ENCODE assay signal across 8 cellular contexts in the genomic region with DNA sequence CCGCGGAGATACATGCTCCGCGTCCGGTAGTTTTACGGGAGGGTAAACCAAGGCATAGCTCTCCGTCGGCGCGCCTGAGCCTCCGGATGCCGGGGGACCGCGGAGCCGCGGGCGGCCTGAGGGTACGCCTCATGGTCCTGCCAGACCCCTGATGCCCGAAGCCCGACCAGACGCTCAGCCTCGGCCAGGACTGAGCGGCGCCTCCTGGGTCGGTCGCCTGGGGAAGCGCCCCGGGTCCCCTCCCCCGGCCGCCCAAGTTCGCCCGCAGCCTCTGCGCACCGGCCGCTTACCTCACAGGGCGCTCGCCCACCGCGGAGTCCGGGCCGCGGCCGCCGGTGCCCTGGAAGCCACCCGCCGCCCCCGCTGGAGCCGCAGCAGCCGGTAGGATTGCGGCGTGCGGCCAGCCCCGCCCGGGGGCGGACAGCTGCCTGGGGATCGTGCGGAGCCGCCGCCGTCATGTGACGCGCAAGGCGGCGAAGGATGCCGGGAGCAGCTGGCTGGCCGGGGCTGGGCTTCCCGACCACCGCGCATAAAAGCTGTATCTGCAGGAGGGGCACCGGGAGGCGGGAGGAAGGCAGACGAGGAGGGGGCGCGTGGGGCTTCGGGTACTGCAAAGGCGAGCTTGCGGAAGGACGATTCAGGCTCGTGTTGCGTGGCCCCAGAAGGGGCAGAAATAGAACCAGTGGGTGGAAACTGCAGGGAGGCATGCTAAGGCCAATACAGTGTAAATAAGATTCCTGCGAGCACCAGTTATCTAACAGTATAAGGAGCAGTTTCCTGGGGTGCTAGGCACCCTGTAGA. TPM values are rescaled to one million over a fixed set of nuclear protein-coding genes. Genes with fewer than 3 reads are reported as not detected.
DNase-seq lines count a peak whose midpoint lies in the region; ATAC-seq, FAIRE-seq and TF ChIP-seq lines count a peak whose summit lies in the region.

A gene with protein sequence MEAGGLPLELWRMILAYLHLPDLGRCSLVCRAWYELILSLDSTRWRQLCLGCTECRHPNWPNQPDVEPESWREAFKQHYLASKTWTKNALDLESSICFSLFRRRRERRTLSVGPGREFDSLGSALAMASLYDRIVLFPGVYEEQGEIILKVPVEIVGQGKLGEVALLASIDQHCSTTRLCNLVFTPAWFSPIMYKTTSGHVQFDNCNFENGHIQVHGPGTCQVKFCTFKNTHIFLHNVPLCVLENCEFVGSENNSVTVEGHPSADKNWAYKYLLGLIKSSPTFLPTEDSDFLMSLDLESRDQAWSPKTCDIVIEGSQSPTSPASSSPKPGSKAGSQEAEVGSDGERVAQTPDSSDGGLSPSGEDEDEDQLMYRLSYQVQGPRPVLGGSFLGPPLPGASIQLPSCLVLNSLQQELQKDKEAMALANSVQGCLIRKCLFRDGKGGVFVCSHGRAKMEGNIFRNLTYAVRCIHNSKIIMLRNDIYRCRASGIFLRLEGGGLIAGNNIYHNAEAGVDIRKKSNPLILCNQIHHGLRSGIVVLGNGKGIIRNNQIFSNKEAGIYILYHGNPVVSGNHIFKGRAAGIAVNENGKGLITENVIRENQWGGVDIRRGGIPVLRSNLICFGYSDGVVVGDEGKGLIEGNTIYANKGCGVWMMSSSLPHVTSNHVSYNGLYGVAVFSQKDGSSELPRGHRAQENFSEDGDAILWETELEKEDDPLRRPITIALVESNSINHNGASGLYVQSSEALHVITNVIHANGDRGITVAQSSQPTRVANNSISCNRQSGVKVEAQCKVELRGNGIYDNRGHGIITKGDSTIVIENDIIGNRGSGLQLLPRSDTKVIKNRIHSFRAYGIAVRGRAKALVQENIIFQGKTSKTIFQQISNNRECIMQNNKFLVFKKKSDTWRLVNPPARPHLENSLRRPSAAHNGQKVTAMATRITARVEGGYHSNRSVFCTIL (minus strand): TSS at position 460 of the 801 bp plus-strand sequence. CDS start 34,612 bp downstream, outside the sequence.

- H3K9me3 ChIP-seq in GM12878 (replicated peaks; ENCODE audit: control insufficient read depth, insufficient read depth, low read length) (no peaks in the 10 kb centered on the region), hepatocyte (ENCODE audit: low read depth) (no peaks in the 10 kb centered on the region), psoas muscle (no peaks in the 10 kb centered on the region)

- SMC1A ChIA-PET in GM12878 (lab: Charles Lee; ENCODE audit: uncharacterized antibody, unreplicated experiment) = interaction anchor here (1.1 to 8.1 kb wide), 8 partner anchors 10 to 94 kb away, joined by 3 to 60 read pairs (median 7); a partner anchor contains a TSS

- peaks cover 5% of the 10 kb centered on the region for H3K4me1 ChIP-seq in GM12878 (ENCODE audit: control insufficient read depth, insufficient read depth, low read length)
- H3K4me1 ChIP-seq in hepatocyte (ENCODE audit: insufficient read depth) = peaks cover 11% of the 10 kb centered on the region
- H3K4me1 ChIP-seq in psoas muscle = peaks cover 39% of the 10 kb centered on the region

- RAD21 ChIA-PET in GM12878 (lab: Charles Lee; ENCODE audit: unreplicated experiment) = interaction anchor here (0.9 to 4.1 kb wide), 5 partner anchors 10 to 340 kb away, joined by 3 to 27 read pairs (median 18); a partner anchor contains a TSS

- peak within 1 kb of the TSS; percentile 78 for H2AFZ ChIP-seq in GM12878 (ENCODE audit: control insufficient read depth, low read depth, low read length)
- peak within 1 kb of the TSS; percentile 85 for H2AFZ ChIP-seq in hepatocyte

- peak; percentile 50 for DNase-seq in DMS79 treated with DMSO at 0.1 percent for 48 hours (lab: John Stamatoyannopoulos, UW)
- peak in 27 of 34 experiments; percentile 4 to 41 (median 15) for DNase-seq in T-cell
- no peak for DNase-seq in GM12878 (ENCODE audit: low read depth, low spot score)
- DNase-seq in hepatocyte (ENCODE audit: low spot score) = peak; percentile 91
- DNase-seq in psoas muscle = peak; percentile 85 to 87
- DNase-seq in NK-92 (lab: John Stamatoyannopoulos, UW; ENCODE audit: unreplicated experiment) = no peak

- H4K20me1 ChIP-seq in GM12878 (ENCODE audit: control insufficient read depth, insufficient read depth) = no peaks in the 10 kb centered on the region
- no peaks in the 10 kb centered on the region for H4K20me1 ChIP-seq in hepatocyte (ENCODE audit: insufficient read depth, poor library complexity, severe bottlenecking)

- 2% methylated on average over 42 of the region's 81 CpGs for WGBS in GM12878 (ENCODE audit: insufficient coverage, insufficient replicate concordance, low lambda C conversion rate, missing lambda C conversion rate)
- WGBS in hepatocyte (ENCODE audit: low lambda C conversion rate, missing lambda C conversion rate) = under 1% methylated on average over 69 of the region's 81 CpGs
- 1% methylated on average over 70 to 81 of the region's 81 CpGs for WGBS in psoas muscle, 3 donors

- peak; percentile 38 for FAIRE-seq in GM12878 (lab: Jason Lieb, UNC)

- BruUV-seq in GM12878 (replicated peaks; lab: Mats Ljungman, UMichigan) = no TSS peak

- TF ChIP-seq EP300 in Ishikawa (IDR thresholded peaks at IDR 0.05; ENCODE audit: borderline replicate concordance) = no peak
- TF ChIP-seq EP300 in GM12878 (IDR thresholded peaks at IDR 0.05; ENCODE audit: borderline replicate concordance in 1 of 2, control insufficient read depth in 1 of 2, low read depth in 2 of 2, low read length in 2 of 2) = 0 out of 4 replicates have a peak, but pooled peaks of 1 of the 2 experiments have one; percentile 6

- POLR2A ChIA-PET in T-cell (lab: Charles Lee) (interaction anchor here in 1 of 2 donors (1.2 kb wide), 1 partner anchor 16 kb away, joined by 3 read pairs; a partner anchor contains a TSS), GM12878 (lab: Charles Lee) (interaction anchor here (1.0 to 6.5 kb wide), 5 partner anchors 7 to 110 kb away, joined by 3 to 54 read pairs (median 4); a partner anchor contains a TSS)

- intact Hi-C loops in GM12878 (cut with micrococcal nuclease; ENCODE audit: unreplicated experiment) = loop anchor here (5.0 to 10.0 kb wide), 2 partner anchors 89 to 551 kb away; a partner anchor contains a TSS
- intact Hi-C loops in psoas muscle (cut with DNase I) = loop anchor here (2.0 to 10.0 kb wide), 3 partner anchors 17 to 151 kb away; a partner anchor contains a TSS

- TF ChIP-seq RAD21 in Ishikawa (IDR thresholded peaks at IDR 0.05; ENCODE audit: low read depth) = no peak
- 0 out of 2 replicates have a peak, but pooled peaks have one; percentile 6 for TF ChIP-seq RAD21 in GM12878 (IDR thresholded peaks at IDR 0.05; ENCODE audit: insufficient read depth, low read depth, low read length)

- H3K4me2 ChIP-seq in GM12878 (ENCODE audit: control insufficient read depth, insufficient read depth) (peak within 1 kb of the TSS; percentile 90), hepatocyte (peak within 1 kb of the TSS; percentile 95)

- peak; percentile 74 for ATAC-seq in GM21576 (IDR thresholded peaks at IDR 0.05; ENCODE audit: unreplicated experiment)
- ATAC-seq in T-cell (replicated peaks in 1 of 4) = peak; percentile 76 to 85 (median 83)
- peak; percentile 87 for ATAC-seq in GM12878
- peak; percentile 89 for ATAC-seq in psoas muscle

- H3K9ac ChIP-seq in GM12878 (ENCODE audit: control insufficient read depth, insufficient read depth, low read length) = peak within 1 kb of the TSS; percentile 82

- H3K4me1 Mint-ChIP-seq in T-cell = peaks cover 19 to 32% (median 22%) of the 10 kb centered on the region in 3 donors

- peak within 1 kb of the TSS; percentile 39 to 55 for H3K27ac Mint-ChIP-seq in T-cell

- H3K79me2 ChIP-seq in GM12878 (ENCODE audit: control insufficient read depth, insufficient read depth, low read length) (peaks cover 17% of the 10 kb centered on the region), hepatocyte (peaks cover 20% of the 10 kb centered on the region)

- peak within 1 kb of the TSS; percentile 89 for H3K4me3 ChIP-seq in GM12878
- H3K4me3 ChIP-seq in hepatocyte = peak within 1 kb of the TSS; percentile 87
- peak within 1 kb of the TSS; percentile 90 for H3K4me3 ChIP-seq in psoas muscle

- TF ChIP-seq POLR2A in GM12878 (IDR thresholded peaks at IDR 0.05; ENCODE audit: low read depth, low read length) = peak; percentile 74

- H3K27me3 ChIP-seq in GM12878 (replicated peaks in 1 of 2; ENCODE audit: control insufficient read depth in 2 of 2, insufficient read depth in 2 of 2, low read length in 1 of 2) (no peaks in the 10 kb centered on the region), hepatocyte (no peaks in the 10 kb centered on the region), psoas muscle (ENCODE audit: insufficient read depth in 3 of 3, low read length in 2 of 3) (no peaks in the 10 kb centered on the region)

- in situ Hi-C loops in GM12878 (cut with MboI) = no loop called here

- no peaks in the 10 kb centered on the region for H3K9me3 Mint-ChIP-seq in T-cell

- H3K27ac ChIP-seq in GM12878 (ENCODE audit: control insufficient read depth, insufficient read depth) = peak within 1 kb of the TSS; percentile 78
- peak within 1 kb of the TSS; percentile 90 for H3K27ac ChIP-seq in hepatocyte
- H3K27ac ChIP-seq in psoas muscle = peak within 1 kb of the TSS; percentile 98

- H3K36me3 ChIP-seq in GM12878 (ENCODE audit: control insufficient read depth in 2 of 2, insufficient read depth in 2 of 2, low read length in 1 of 2) (peaks cover 3 to 4% of the 10 kb centered on the region in 2 experiments; a peak in 2 of 4 replicates), hepatocyte (replicated peaks; ENCODE audit: insufficient read depth, low read depth) (no peaks in the 10 kb centered on the region), psoas muscle (ENCODE audit: insufficient read depth in 1 of 2, low read depth in 1 of 2) (no peaks in the 10 kb centered on the region)

- H3K9me2 ChIP-seq in hepatocyte (replicated peaks; ENCODE audit: insufficient read depth) = no peaks in the 10 kb centered on the region

- CTCF ChIA-PET in T-cell (lab: Charles Lee) = interaction anchor here (0.7 to 1.5 kb wide), 4 partner anchors 12 to 19 kb away, joined by 3 to 7 read pairs (median 3); a partner anchor contains a TSS
- CTCF ChIA-PET in GM12878 (lab: Yijun Ruan, JAX) = interaction anchor here (1.1 to 7.8 kb wide), 6 partner anchors 8 to 162 kb away, joined by 3 to 55 read pairs (median 9); a partner anchor contains a TSS

- no peaks in the 10 kb centered on the region for H3K36me3 Mint-ChIP-seq in T-cell

- TF ChIP-seq CTCF in GM12878 (IDR thresholded peaks at IDR 0.05 in 2 of 3, conservative IDR thresholded peaks at IDR 0.05 in 1 of 3; ENCODE audit: control insufficient read depth in 2 of 3, extremely low read depth in 1 of 3, insufficient read depth in 1 of 3, low read depth in 3 of 3, low read length in 3 of 3) (no peak), hepatocyte (IDR thresholded peaks at IDR 0.05; ENCODE audit: poor library complexity) (no peak), psoas muscle (IDR thresholded peaks at IDR 0.05) (no peak)

- H3K4me3 Mint-ChIP-seq in T-cell = peak within 1 kb of the TSS; percentile 82 to 86 (median 84)

- H3K27me3 Mint-ChIP-seq in T-cell = no peaks in the 10 kb centered on the region

RNA-seq across cellular contexts. Expression of the gene that starts here (rescaled TPM):
- total RNA-seq in T-cell = 1 to 10 TPM; 2.9 to 5.0 (median 3.8) TPM
- total RNA-seq in GM12878 (2013; cell fraction: nucleolus; rRNA removed) = 11.6 and 11.8 TPM in 2 replicates
- 14.0 and 15.2 TPM in 2 replicates for total RNA-seq in GM12878 (2014; rRNA removed)
- 8.2 and 10.2 TPM in 2 replicates for total RNA-seq in GM12878 (2014; rRNA removed; fragmentation: Illumina TruSeq; extraction: Trizol)
- 14.3 and 15.7 TPM in 2 replicates for total RNA-seq in GM12878 (2021)
- polyA plus RNA-seq in GM12878 (2011; ENCODE audit: low read depth) = 5.4 TPM
- polyA plus RNA-seq in GM12878 (2011; rRNA removed) = 2.2 and 2.4 TPM in 2 replicates
- polyA plus RNA-seq in GM12878 (2011; cell fraction: cytosol; rRNA removed) = 2.9 TPM in 2 replicates
- 3.7 TPM in 2 replicates for polyA plus RNA-seq in GM12878 (2011; cell fraction: nucleus; rRNA removed)
- 10.2 and 10.7 TPM in 2 replicates for polyA plus RNA-seq in GM12878 (2012)
- 9.0 and 13.1 TPM in 2 replicates for polyA plus RNA-seq in GM12878 (2014; fragmentation: Illumina TruSeq; extraction: Trizol)
- 1 to 10 TPM; 1.6 to 1.9 TPM for polyA plus RNA-seq in GM12878 (2014; fragmentation: Nextera tagmentation; extraction: Ambion mirVana)
- polyA plus RNA-seq in GM12878 (2014; rRNA removed) = 17.2 and 18.8 TPM in 2 replicates
- polyA plus RNA-seq in GM12878 (2016; fragmentation: Nextera tagmentation; extraction: Ambion mirVana) = 1 to 10 TPM; 8.7 to 9.0 TPM
- 3.0 and 4.4 TPM in 2 replicates for polyA minus RNA-seq in GM12878 (2011; rRNA and poly(A)+ RNA removed)
- 1.1 and 1.2 TPM in 2 replicates for polyA minus RNA-seq in GM12878 (2011; cell fraction: cytosol; rRNA and poly(A)+ RNA removed)
- 1.5 and 3.3 TPM in 2 replicates for polyA minus RNA-seq in GM12878 (2011; cell fraction: nucleus; rRNA and poly(A)+ RNA removed)
- total RNA-seq in hepatocyte = 10.2 and 12.5 TPM in 2 replicates
- polyA plus RNA-seq in hepatocyte = 7.4 and 9.8 TPM in 2 replicates
- 10 to 100 TPM; 31.3 to 90.4 (median 43.0) TPM for total RNA-seq in psoas muscle
- 10 to 100 TPM; 12.1 to 32.5 (median 27.3) TPM for polyA plus RNA-seq in psoas muscle

Comparison
In these comparisons a context has a peak if more than half of its experiments do, and no peak if none do; other contexts are left out.
1. DNase-seq: peak in DMS79 treated with DMSO at 0.1 percent for 48 hours (single experiment), T-cell (27 of 34), hepatocyte (single experiment) and psoas muscle (2 of 2); none in GM12878 (single experiment) and NK-92 (single experiment).
2. Peak in every context shown above with its lines, with median percentiles within 50 percentile points of each other: ATAC-seq, H3K27ac ChIP-seq and H3K4me3 ChIP-seq.